8 cellular contexts compared by ENCODE assay signal in the genomic region with DNA sequence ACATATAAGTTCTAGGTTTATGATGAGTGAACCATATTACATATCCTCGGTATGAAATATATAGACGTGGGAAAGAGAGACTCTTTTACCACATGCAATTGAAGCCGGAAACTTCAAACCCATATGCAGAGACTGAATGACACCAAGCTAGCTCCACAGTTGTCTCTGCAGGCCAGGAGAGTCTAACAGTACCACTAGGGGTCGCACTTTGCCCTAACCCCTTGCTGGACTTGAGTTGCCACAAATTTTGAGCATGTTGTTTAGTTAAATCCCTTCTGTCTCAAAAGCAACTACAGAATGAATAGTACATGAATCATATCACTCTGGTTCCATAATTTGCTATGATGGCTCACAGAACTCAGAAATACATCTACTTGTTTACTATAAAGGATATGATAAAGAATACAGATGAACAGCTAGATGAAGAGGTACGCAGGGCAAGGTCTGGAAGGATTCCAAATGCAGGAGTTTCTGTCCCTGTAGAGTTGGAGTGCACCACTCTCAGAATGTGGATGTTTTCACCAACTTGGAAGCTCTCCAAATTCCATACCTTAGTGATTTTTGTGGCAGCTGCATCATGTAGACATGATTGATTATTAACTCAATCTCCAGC.
DNase-seq lines count a peak whose midpoint lies in the region; ATAC-seq and TF ChIP-seq lines count a peak whose summit lies in the region.

No MANE protein-coding gene starts in this region.

- H3K4me3 ChIP-seq in left ventricle myocardium inferior (no peak overlapping the region), HAP-1 (no peak overlapping the region), MG63 (no peak overlapping the region), WERI-Rb-1 (ENCODE audit: low read depth, low read length) (no peak overlapping the region)

- DNase-seq in left ventricle myocardium inferior (no peak), cardiac septum (ENCODE audit: low spot score) (no peak), HAP-1 (ENCODE audit: low spot score in 2 of 2) (peak; percentile 52 to 81), MG63 (peak; percentile 70), WERI-Rb-1 (peak; percentile 64), non-pigmented ciliary epithelial cell (ENCODE audit: low read depth) (peak; percentile 19), hippocampal formation (lab: John Stamatoyannopoulos, UW) (no peak)
- DNase-seq in effector memory CD8-positive, alpha-beta T cell, result peak; percentile 13 to 28 (median 21)

- no peaks in the 10 kb centered on the region for H3K9me3 Mint-ChIP-seq in effector memory CD8-positive, alpha-beta T cell

- H3K36me3 ChIP-seq in left ventricle myocardium inferior (no peaks in the 10 kb centered on the region), HAP-1 (replicated peaks) (no peaks in the 10 kb centered on the region), MG63 (no peaks in the 10 kb centered on the region), WERI-Rb-1 (no peaks in the 10 kb centered on the region)

- in situ Hi-C loops in HAP-1 (cut with MboI; ENCODE audit: low sequenced_read_pairs), result no loop called here

- no peaks in the 10 kb centered on the region for H3K36me3 Mint-ChIP-seq in effector memory CD8-positive, alpha-beta T cell (ENCODE audit: insufficient read depth)

- peak; percentile 39 for ATAC-seq in effector memory CD8-positive, alpha-beta T cell (replicated peaks)

- H3K27ac ChIP-seq in left ventricle myocardium inferior (replicated peaks) (no peak overlapping the region), WERI-Rb-1 (no peak overlapping the region)

- no peaks in the 10 kb centered on the region for H3K4me1 ChIP-seq in left ventricle myocardium inferior
- peaks cover 18% of the 10 kb centered on the region for H3K4me1 ChIP-seq in HAP-1

- H3K4me1 Mint-ChIP-seq in effector memory CD8-positive, alpha-beta T cell (ENCODE audit: low read depth in 2 of 2), result no peaks in the 10 kb centered on the region

- intact Hi-C loops in left ventricle myocardium inferior (cut with micrococcal nuclease) (no loop called here), cardiac septum (cut with DNase I) (no loop called here)

- peak; percentile 69 for TF ChIP-seq CTCF in left ventricle myocardium inferior (IDR thresholded peaks at IDR 0.05; ENCODE audit: borderline replicate concordance)
- TF ChIP-seq CTCF in WERI-Rb-1 (IDR thresholded peaks at IDR 0.05; ENCODE audit: low read depth, low read length), result peak; percentile 91

- H3K9me3 ChIP-seq in left ventricle myocardium inferior (replicated peaks), result no peaks in the 10 kb centered on the region
- no peaks in the 10 kb centered on the region for H3K9me3 ChIP-seq in HAP-1
- H3K9me3 ChIP-seq in MG63, result no peaks in the 10 kb centered on the region
- no peaks in the 10 kb centered on the region for H3K9me3 ChIP-seq in WERI-Rb-1 (ENCODE audit: severe bottlenecking)

- peaks cover 24 to 32% of the 10 kb centered on the region in 2 donors for H3K27me3 Mint-ChIP-seq in effector memory CD8-positive, alpha-beta T cell

- H3K4me3 Mint-ChIP-seq in effector memory CD8-positive, alpha-beta T cell, result no peak overlapping the region

- peaks cover 49% of the 10 kb centered on the region for H3K27me3 ChIP-seq in left ventricle myocardium inferior (ENCODE audit: low read depth)
- no peaks in the 10 kb centered on the region for H3K27me3 ChIP-seq in HAP-1 (ENCODE audit: low read depth)
- H3K27me3 ChIP-seq in MG63, result no peaks in the 10 kb centered on the region
- H3K27me3 ChIP-seq in WERI-Rb-1 (ENCODE audit: insufficient read depth, low read depth, severe bottlenecking), result no peaks in the 10 kb centered on the region

- H3K27ac Mint-ChIP-seq in effector memory CD8-positive, alpha-beta T cell, result no peak overlapping the region

Comparison
In these comparisons a context has a peak if more than half of its experiments do, and no peak if none do; other contexts are left out.
1. DNase-seq: peak in HAP-1 (2 of 2), MG63 (single experiment), WERI-Rb-1 (single experiment), effector memory CD8-positive, alpha-beta T cell (3 of 3) and non-pigmented ciliary epithelial cell (single experiment); none in left ventricle myocardium inferior (single experiment), cardiac septum (single experiment) and hippocampal formation (0 of 2).